25 cellular contexts compared by ENCODE assay signal in the genomic region with DNA sequence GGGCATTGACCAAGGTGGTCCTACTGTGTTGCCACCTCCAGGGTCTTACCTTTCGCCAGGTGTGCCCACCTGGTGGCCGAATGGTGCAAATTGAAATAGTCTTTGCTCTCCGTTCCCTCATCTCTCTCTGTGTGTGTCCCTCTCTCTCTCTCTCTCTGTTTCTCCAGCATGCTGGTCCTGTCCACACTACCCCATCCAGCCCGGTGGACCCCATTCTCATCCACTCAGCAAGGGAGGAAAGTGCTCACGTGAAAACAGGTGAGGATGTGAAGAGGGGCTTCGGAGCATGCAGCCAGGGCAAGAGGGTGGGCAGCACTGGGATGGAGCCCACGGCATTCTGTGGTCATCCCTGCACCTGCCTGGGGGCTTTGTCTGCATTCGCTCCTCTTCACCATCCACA.
"Had no signal": no experiment of that assay in that cellular context is flagged by ENCODE, and none has a peak within 500 bp of the region (broad histone marks: within the 10 kb centered on the region; RNA-seq: fewer than 3 reads in every experiment).

No MANE protein-coding gene starts in this region.

- H3K27me3 Mint-ChIP-seq: IgD-negative memory B cell had no signal

- H3K36me3 ChIP-seq: SJCRH30 had no signal

- H3K27me3 ChIP-seq: SJCRH30 had no signal

- DNase-seq: Kasumi-1, MM.1S, NCI-H1092 treated with DMSO at 0.1 percent for 48 hours, NCI-H1436, NCI-H187, NCI-H2029, NCI-H2081 treated with DMSO at 0.1 percent for 48 hours, NCI-H2171, NCI-H226, NCI-H446, NCI-H510A, NCI-H524 treated with DMSO at 0.1 percent for 48 hours, NCI-H69, NCI-H774, PC-3, SHP77 treated with DMSO at 0.1 percent for 48 hours, SJCRH30 had no signal

- H3K4me3 ChIP-seq: K562, SJCRH30 had no signal

- ATAC-seq: K562, Panc1, PC-3, Right ventricle myocardium inferior, SK-N-SH treated with all-trans-retinoic acid at 6 μM for 48 hours had no signal

- H3K4me3 Mint-ChIP-seq: IgD-negative memory B cell had no signal

- H3K4me1 ChIP-seq: SJCRH30 had no signal

- H3K4me1 Mint-ChIP-seq: IgD-negative memory B cell had no signal

- H3K27ac Mint-ChIP-seq: IgD-negative memory B cell had no signal

- H3K27ac ChIP-seq: HL-60, KMS-11, RWPE1, SJCRH30 had no signal

- H3K9me3 ChIP-seq: SJCRH30 had no signal
